ENCODE assay signal across 23 cellular contexts in the genomic region with DNA sequence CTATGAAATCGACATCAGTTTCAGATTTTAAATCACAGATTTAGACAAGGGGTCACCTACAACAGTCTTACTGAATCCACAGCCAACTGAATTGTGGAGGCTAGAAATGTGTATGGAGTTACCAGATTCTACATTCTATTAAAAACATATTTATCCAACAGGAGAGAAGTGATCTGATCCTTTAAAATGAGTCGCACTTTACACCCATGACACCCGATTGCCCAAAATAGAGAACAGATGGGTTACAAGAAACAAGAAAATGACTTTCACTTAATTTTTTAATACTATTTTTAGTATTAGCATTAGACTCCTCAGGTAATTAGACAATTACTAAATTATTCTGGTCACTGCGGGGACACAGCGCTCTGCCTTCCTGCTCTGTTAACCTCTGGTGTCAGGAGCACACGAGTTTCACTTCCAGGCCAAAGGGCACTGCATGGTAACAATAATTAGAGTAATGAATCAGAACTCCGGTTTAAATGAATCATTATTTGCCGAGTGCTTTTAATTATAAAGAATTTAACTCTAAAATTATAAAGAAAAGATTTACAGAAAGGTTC.
DNase-seq lines count a peak whose midpoint lies in the region; ATAC-seq, FAIRE-seq and TF ChIP-seq lines count a peak whose summit lies in the region.
"Had no signal": no experiment of that assay in that cellular context is flagged by ENCODE, and none has a peak within 500 bp of the region (broad histone marks: within the 10 kb centered on the region; RNA-seq: fewer than 3 reads in every experiment).

No MANE protein-coding gene starts in this region.

- H2AFZ ChIP-seq in SK-N-SH (ENCODE audit: low read depth) (no peak overlapping the region), GM12878 (ENCODE audit: control insufficient read depth, low read depth, low read length) (no peak overlapping the region)

- no peak for ATAC-seq in SK-N-SH treated with all-trans-retinoic acid at 6 μM for 48 hours
- ATAC-seq in GM12878: no peak
- no peak for ATAC-seq in HG02759 (IDR thresholded peaks at IDR 0.05; ENCODE audit: unreplicated experiment)

- intact Hi-C loops in GM12878 (cut with micrococcal nuclease; ENCODE audit: unreplicated experiment): no loop called here
- intact Hi-C loops in spleen (cut with DNase I; ENCODE audit: low total_unique reads): no loop called here
- intact Hi-C loops in MCF 10A (cut with micrococcal nuclease): no loop called here
- intact Hi-C loops in thyroid gland (cut with DNase I): no loop called here

- H4K20me1 ChIP-seq in SK-N-SH (ENCODE audit: insufficient read depth): no peaks in the 10 kb centered on the region
- H4K20me1 ChIP-seq in GM12878 (ENCODE audit: control insufficient read depth, insufficient read depth): no peaks in the 10 kb centered on the region

- TF ChIP-seq RAD21 in SK-N-SH (IDR thresholded peaks at IDR 0.05; ENCODE audit: low read length) (no peak), GM12878 (IDR thresholded peaks at IDR 0.05; ENCODE audit: insufficient read depth, low read depth, low read length) (no peak)

- SMC1A ChIA-PET in GM12878 (lab: Charles Lee; ENCODE audit: uncharacterized antibody, unreplicated experiment): no interaction called here

- no peaks in the 10 kb centered on the region for H3K36me3 Mint-ChIP-seq in MCF 10A (ENCODE audit: insufficient read depth, unreplicated experiment)
- H3K36me3 Mint-ChIP-seq: IgD-negative memory B cell had no signal

- peaks cover 2 to 18% of the 10 kb centered on the region in 2 experiments for H3K36me3 ChIP-seq in SK-N-SH (replicated peaks in 1 of 2; ENCODE audit: control insufficient read depth in 1 of 2, insufficient read depth in 2 of 2, low read length in 1 of 2)
- no peaks in the 10 kb centered on the region for H3K36me3 ChIP-seq in GM12878 (ENCODE audit: control insufficient read depth in 2 of 2, insufficient read depth in 2 of 2, low read length in 1 of 2)
- H3K36me3 ChIP-seq in spleen: peaks cover 0 to 14% (median 0%) of the 10 kb centered on the region in 6 donors
- H3K36me3 ChIP-seq in thyroid gland: no peaks in the 10 kb centered on the region

- H3K4me3 ChIP-seq in SK-N-SH (ENCODE audit: low read depth in 2 of 2, low read length in 1 of 2) (no peak overlapping the region), GM12878 (no peak overlapping the region), fibroblast of mammary gland (ENCODE audit: control insufficient read depth, low read depth, low read length) (no peak overlapping the region), spleen (no peak overlapping the region), thyroid gland (replicated peaks in 1 of 3) (no peak overlapping the region)
- H3K4me3 ChIP-seq: HAP-1 had no signal

- BruUV-seq in GM12878 (replicated peaks; lab: Mats Ljungman, UMichigan) (no TSS peak), MCF 10A (replicated peaks; lab: Mats Ljungman, UMichigan) (no TSS peak)

- H3K79me2 ChIP-seq in SK-N-SH (ENCODE audit: insufficient read depth) (no peaks in the 10 kb centered on the region), GM12878 (ENCODE audit: control insufficient read depth, insufficient read depth, low read length) (no peaks in the 10 kb centered on the region)

- in situ Hi-C loops in GM12878 (cut with MboI): no loop called here

- H3K27me3 ChIP-seq in SK-N-SH (ENCODE audit: insufficient read depth) (no peaks in the 10 kb centered on the region), GM12878 (replicated peaks in 1 of 2; ENCODE audit: control insufficient read depth in 2 of 2, insufficient read depth in 2 of 2, low read length in 1 of 2) (no peaks in the 10 kb centered on the region; a peak in 1 of 4 replicates), spleen (replicated peaks in 1 of 7) (no peaks in the 10 kb centered on the region), thyroid gland (no peaks in the 10 kb centered on the region)

- TF ChIP-seq CTCF in SK-N-SH (IDR thresholded peaks at IDR 0.05): no peak
- TF ChIP-seq CTCF in GM12878 (IDR thresholded peaks at IDR 0.05 in 2 of 3, conservative IDR thresholded peaks at IDR 0.05 in 1 of 3; ENCODE audit: control insufficient read depth in 2 of 3, extremely low read depth in 1 of 3, insufficient read depth in 1 of 3, low read depth in 3 of 3, low read length in 3 of 3): no peak
- no peak for TF ChIP-seq CTCF in fibroblast of mammary gland (conservative IDR thresholded peaks at IDR 0.05; ENCODE audit: control insufficient read depth, insufficient read depth, low read depth, low read length)
- TF ChIP-seq CTCF in spleen (IDR thresholded peaks at IDR 0.05 in 8 of 11, conservative IDR thresholded peaks at IDR 0.05 in 3 of 11): no peak
- TF ChIP-seq CTCF in MCF 10A (IDR thresholded peaks at IDR 0.05; ENCODE audit: unreplicated experiment): no peak
- TF ChIP-seq CTCF in thyroid gland (IDR thresholded peaks at IDR 0.05): no peak

- no peaks in the 10 kb centered on the region for H3K9me2 ChIP-seq in SK-N-SH

- DNase-seq in SK-N-SH: no peak
- DNase-seq in GM12878 (ENCODE audit: low read depth, low spot score): no peak
- DNase-seq in fibroblast of mammary gland (ENCODE audit: low read depth): peak; percentile 57
- peak; percentile 1 for DNase-seq in spleen
- no peak for DNase-seq in MCF 10A (ENCODE audit: unreplicated experiment)
- no peak for DNase-seq in thyroid gland
- DNase-seq: 8988T, AML-193, C1 segment of cervical spinal cord, Karpas-422, NCI-H1694, NCI-H2081, NCI-H2171, NCI-H345, NCI-H524 treated with DMSO at 0.1 percent for 48 hours, NCI-H82, Right ventricle myocardium superior had no signal

- H3K4me3 Mint-ChIP-seq in MCF 10A (ENCODE audit: unreplicated experiment): no peak overlapping the region
- H3K4me3 Mint-ChIP-seq: GM23338, IgD-negative memory B cell had no signal

- H3K4me1 ChIP-seq in SK-N-SH (ENCODE audit: control insufficient read depth in 1 of 2, insufficient read depth in 2 of 2, low read depth in 1 of 2, low read length in 1 of 2) (peaks cover 14 to 19% of the 10 kb centered on the region in 2 experiments; a peak in 3 of 4 replicates), GM12878 (ENCODE audit: control insufficient read depth, insufficient read depth, low read length) (no peaks in the 10 kb centered on the region), spleen (peaks cover 0 to 25% (median 2%) of the 10 kb centered on the region in 6 donors), thyroid gland (no peaks in the 10 kb centered on the region)

- H3K9me3 ChIP-seq in SK-N-SH (no peaks in the 10 kb centered on the region), GM12878 (replicated peaks; ENCODE audit: control insufficient read depth, insufficient read depth, low read length) (no peaks in the 10 kb centered on the region), spleen (no peaks in the 10 kb centered on the region), thyroid gland (no peaks in the 10 kb centered on the region)
- H3K9me3 ChIP-seq: HAP-1 had no signal

- TF ChIP-seq POLR2A in GM12878 (IDR thresholded peaks at IDR 0.05; ENCODE audit: low read depth, low read length): no peak
- no peak for TF ChIP-seq POLR2A in spleen (IDR thresholded peaks at IDR 0.05)
- no peak for TF ChIP-seq POLR2A in thyroid gland (IDR thresholded peaks at IDR 0.05)

- H3K9me3 Mint-ChIP-seq in MCF 10A (ENCODE audit: unreplicated experiment): no peaks in the 10 kb centered on the region
- H3K9me3 Mint-ChIP-seq: GM23338, IgD-negative memory B cell had no signal

- H3K4me1 Mint-ChIP-seq in MCF 10A (ENCODE audit: insufficient read depth, unreplicated experiment): peaks cover 7% of the 10 kb centered on the region
- H3K4me1 Mint-ChIP-seq: IgD-negative memory B cell had no signal

- WGBS in SK-N-SH (ENCODE audit: low lambda C conversion rate): 73% methylated on average over 8 of the region's 8 CpGs
- WGBS in GM12878 (ENCODE audit: insufficient coverage, insufficient replicate concordance, low lambda C conversion rate, missing lambda C conversion rate): 59% methylated on average over 8 of the region's 8 CpGs
- 74 to 86% (median 80%) methylated on average over 8 of the region's 8 CpGs for WGBS in spleen, 5 donors
- 89 to 91% methylated on average over 8 of the region's 8 CpGs for WGBS in thyroid gland, 2 donors

- RAD21 ChIA-PET in GM12878 (lab: Charles Lee; ENCODE audit: unreplicated experiment): no interaction called here

- H3K27ac ChIP-seq in SK-N-SH (ENCODE audit: low read depth in 2 of 2, low read length in 1 of 2): peak overlapping the region; percentile 75 to 96
- no peak overlapping the region for H3K27ac ChIP-seq in GM12878 (ENCODE audit: control insufficient read depth, insufficient read depth)
- no peak overlapping the region for H3K27ac ChIP-seq in spleen
- no peak overlapping the region for H3K27ac ChIP-seq in thyroid gland

- no peak for TF ChIP-seq EP300 in SK-N-SH (IDR thresholded peaks at IDR 0.05; ENCODE audit: borderline replicate concordance in 1 of 2, low read depth in 1 of 2, low read length in 1 of 2)
- TF ChIP-seq EP300 in GM12878 (IDR thresholded peaks at IDR 0.05; ENCODE audit: borderline replicate concordance in 1 of 2, control insufficient read depth in 1 of 2, low read depth in 2 of 2, low read length in 2 of 2): no peak

- no peaks in the 10 kb centered on the region for H3K27me3 Mint-ChIP-seq in MCF 10A (ENCODE audit: insufficient read depth, unreplicated experiment)
- H3K27me3 Mint-ChIP-seq: IgD-negative memory B cell had no signal

- H3F3A ChIP-seq in SK-N-SH (replicated peaks; ENCODE audit: insufficient read depth): peaks cover 30% of the 10 kb centered on the region

- FAIRE-seq in GM12878 (lab: Jason Lieb, UNC): no peak
- FAIRE-seq: D721Med had no signal

- no peak overlapping the region for H3K4me2 ChIP-seq in SK-N-SH
- no peak overlapping the region for H3K4me2 ChIP-seq in GM12878 (ENCODE audit: control insufficient read depth, insufficient read depth)

- POLR2A ChIA-PET in SK-N-SH (lab: Yijun Ruan, JAX): no interaction called here
- POLR2A ChIA-PET in GM12878 (lab: Charles Lee): no interaction called here
- POLR2A ChIA-PET in MCF 10A (lab: Yijun Ruan, JAX): interaction anchor here (0.8 kb wide), 1 partner anchor 11 kb away, joined by 3 read pairs; no protein-coding TSS in a partner anchor

- CTCF ChIA-PET in SK-N-SH (lab: Yijun Ruan, JAX) (interaction anchor here (0.9 kb wide), 1 partner anchor 42 kb away, joined by 3 read pairs; no protein-coding TSS in a partner anchor), GM12878 (lab: Yijun Ruan, JAX) (no interaction called here), MCF 10A (lab: Yijun Ruan, JAX) (no interaction called here)

- H3K27ac Mint-ChIP-seq in MCF 10A (ENCODE audit: low read depth, unreplicated experiment): no peak overlapping the region
- H3K27ac Mint-ChIP-seq: IgD-negative memory B cell had no signal

- H3K9ac ChIP-seq in SK-N-SH (no peak overlapping the region), GM12878 (ENCODE audit: control insufficient read depth, insufficient read depth, low read length) (no peak overlapping the region)

TF ChIP-seq in SK-N-SH, 30 proteins besides CTCF, POLR2A, EP300 and RAD21:
- TF ChIP-seq NRF1 (IDR thresholded peaks at IDR 0.05; ENCODE audit: low read depth, low read length): no peak
- TF ChIP-seq TCF12 (IDR thresholded peaks at IDR 0.05): 0 out of 2 replicates have a peak, but pooled peaks have one; percentile 20

TF ChIP-seq in SK-N-SH treated with all-trans-retinoic acid at 6 μM for 48 hours, 23 proteins besides CTCF, POLR2A, EP300 and RAD21 (continues in another document):
- TF ChIP-seq OSR1 (CRISPR knock-in tag; IDR thresholded peaks at IDR 0.05) (no peak), TOX (CRISPR knock-in tag; IDR thresholded peaks at IDR 0.05; ENCODE audit: borderline replicate concordance) (no peak)

TF ChIP-seq in GM12878, 131 proteins besides CTCF, POLR2A, EP300 and RAD21 (continues in another document):
- TF ChIP-seq DPF2 (IDR thresholded peaks at IDR 0.05): no peak
- no peak for TF ChIP-seq SIX5 (IDR thresholded peaks at IDR 0.05; ENCODE audit: low read depth, low read length, severe bottlenecking)

Comparison
In these comparisons a context has a peak if more than half of its experiments do, and no peak if none do; other contexts are left out.
1. DNase-seq: peak in fibroblast of mammary gland (single experiment) and spleen (single experiment); none in SK-N-SH (single experiment), GM12878 (single experiment), MCF 10A (single experiment) and thyroid gland (0 of 2).
2. H3K27ac ChIP-seq: peak in SK-N-SH (2 of 2); none in GM12878 (single experiment), spleen (0 of 8) and thyroid gland (0 of 3).